ENCODE assay signal across 18 cellular contexts in the genomic region with DNA sequence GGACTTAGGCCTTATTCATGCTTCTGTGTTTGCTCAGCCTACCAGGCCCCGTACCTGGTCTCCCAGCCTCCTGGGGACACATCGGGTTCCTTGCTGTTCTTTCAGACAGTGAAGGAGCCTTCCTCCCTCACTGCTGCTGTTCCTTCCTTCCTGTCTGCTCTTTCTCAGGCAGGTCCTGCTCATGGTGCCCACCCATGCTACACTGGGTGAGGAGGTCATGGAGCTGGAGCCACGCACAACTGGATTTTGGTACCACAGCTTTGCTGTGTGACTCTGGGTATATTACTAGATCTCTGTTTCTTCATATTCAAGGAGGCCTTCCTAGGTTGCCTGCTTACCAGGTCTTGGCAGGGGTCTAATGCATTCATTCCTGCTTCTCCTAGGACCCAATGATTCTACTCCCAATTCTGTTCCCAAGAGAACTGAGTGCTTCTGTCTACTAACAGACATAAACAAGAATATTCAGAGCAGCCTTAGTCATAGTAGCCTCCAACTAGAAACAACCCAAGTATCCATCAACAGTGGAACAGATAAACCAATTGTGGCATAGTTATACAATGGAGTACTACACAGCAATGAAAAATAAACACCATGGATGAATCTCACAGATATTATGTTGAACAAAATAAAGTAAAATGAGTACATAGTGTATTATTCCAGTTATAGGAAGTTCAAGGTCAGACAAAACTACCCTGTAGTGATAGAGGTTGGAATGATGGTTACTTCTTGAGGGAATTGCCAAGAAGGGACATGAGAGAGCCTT.
A peak's percentile ranks its signal among the peaks of the same experiment; 100 is the strongest.
DNase-seq lines count a peak whose midpoint lies in the region; ATAC-seq and TF ChIP-seq lines count a peak whose summit lies in the region.
"Had no signal": no experiment of that assay in that cellular context is flagged by ENCODE, and none has a peak within 500 bp of the region (broad histone marks: within the 10 kb centered on the region; RNA-seq: fewer than 3 reads in every experiment).

No MANE protein-coding gene starts in this region.

- H3K27me3 ChIP-seq in trophoblast cell (ENCODE audit: insufficient read depth, low read length) (no peaks in the 10 kb centered on the region), heart right ventricle (no peaks in the 10 kb centered on the region)

- no peak overlapping the region for H3K18ac ChIP-seq in trophoblast cell (ENCODE audit: low read length)

- no peak overlapping the region for H3K4ac ChIP-seq in trophoblast cell (ENCODE audit: low read depth, low read length)

- no peaks in the 10 kb centered on the region for H3K9me3 ChIP-seq in HEK293 (ENCODE audit: control insufficient read depth, insufficient read depth, low read depth, low read length)
- no peaks in the 10 kb centered on the region for H3K9me3 ChIP-seq in trophoblast cell (ENCODE audit: insufficient read depth, low read depth, low read length)
- H3K9me3 ChIP-seq in heart right ventricle, result no peaks in the 10 kb centered on the region

- H3K4me1 ChIP-seq in HEK293 (ENCODE audit: control insufficient read depth, insufficient read depth, low read length) (no peaks in the 10 kb centered on the region), trophoblast cell (ENCODE audit: control insufficient read depth in 1 of 2, insufficient read depth in 2 of 2, low read length in 2 of 2) (peaks cover 9 to 11% of the 10 kb centered on the region in 2 experiments), heart right ventricle (peaks cover 0 to 40% (median 16%) of the 10 kb centered on the region in 9 donors)

- no peak overlapping the region for H3K23ac ChIP-seq in trophoblast cell (ENCODE audit: low read length)

- H2AK5ac ChIP-seq in trophoblast cell (ENCODE audit: low read length), result no peak overlapping the region

- no peak overlapping the region for H2BK120ac ChIP-seq in trophoblast cell (ENCODE audit: insufficient read depth, low read length, poor library complexity)

- no peak overlapping the region for H4K12ac ChIP-seq in trophoblast cell (ENCODE audit: low read depth, low read length)

- no peak overlapping the region for H3K9ac ChIP-seq in trophoblast cell (ENCODE audit: low read length)
- H3K9ac ChIP-seq: KMS-11 had no signal

- CTCF ChIA-PET in HEK293 (lab: Yijun Ruan, JAX), result no interaction called here

- DNase-seq in endothelial cell (ENCODE audit: low spot score) (no peak), trophoblast cell (no peak), GOT3 (lab: John Stamatoyannopoulos, UW) (no peak), ACHN (no peak), heart right ventricle (no peak)
- DNase-seq: COR-L47, MV-4-11, NCI-H187, NCI-H2107, NCI-H510A, NCI-H748 treated with DMSO at 0.1 percent for 48 hours, SHP77 treated with DMSO at 0.1 percent for 48 hours had no signal

- H3K14ac ChIP-seq in trophoblast cell (ENCODE audit: low read length), result no peak overlapping the region

- WGBS in trophoblast cell (ENCODE audit: extremely low coverage, insufficient coverage, insufficient read length), result no CpG with 5 or more reads among the region's 3 CpGs
- 93 to 96% methylated on average over 3 of the region's 3 CpGs for WGBS in heart right ventricle, 2 donors

- H3K4me3 Mint-ChIP-seq in activated T-helper 17 cell treated with anti-CD3 and anti-CD28 coated beads, Interleukin-2, amount 50 U/mL, for 72 hours, result no peak overlapping the region
- peak overlapping the region; percentile 45 for H3K4me3 Mint-ChIP-seq in endothelial cell (ENCODE audit: unreplicated experiment)

- POLR2A ChIA-PET in HEK293 (lab: Yijun Ruan, JAX), result interaction anchor here (0.9 kb wide), 1 partner anchor 155 kb away, joined by 4 read pairs; no protein-coding TSS in a partner anchor

- no peak overlapping the region for H3K4me2 ChIP-seq in trophoblast cell (ENCODE audit: low read length)
- H3K4me2 ChIP-seq: KMS-11 had no signal

- H4K91ac ChIP-seq in trophoblast cell (ENCODE audit: low read depth, low read length), result no peak overlapping the region

- peaks cover 3% of the 10 kb centered on the region for H3K79me1 ChIP-seq in trophoblast cell (ENCODE audit: low read length)

- peaks cover 10% of the 10 kb centered on the region for H3K79me2 ChIP-seq in trophoblast cell (ENCODE audit: control insufficient read depth, insufficient read depth, low read length, poor library complexity)

- H2BK5ac ChIP-seq in trophoblast cell (ENCODE audit: low read depth, low read length, poor library complexity), result no peak overlapping the region

- no peaks in the 10 kb centered on the region for H3K27me3 Mint-ChIP-seq in activated T-helper 17 cell treated with anti-CD3 and anti-CD28 coated beads, Interleukin-2, amount 50 U/mL, for 72 hours
- H3K27me3 Mint-ChIP-seq in endothelial cell (ENCODE audit: unreplicated experiment), result peaks cover 4% of the 10 kb centered on the region

- ATAC-seq in activated T-helper 17 cell treated with anti-CD3 and anti-CD28 coated beads, Interleukin-2, amount 50 U/mL, for 72 hours (replicated peaks), result no peak
- ATAC-seq in GM19023 (IDR thresholded peaks at IDR 0.05; ENCODE audit: unreplicated experiment) (no peak), heart right ventricle (no peak)
- ATAC-seq: HCT116, SK-N-SH treated with all-trans-retinoic acid at 6 μM for 48 hours had no signal

- no peak overlapping the region for H4K8ac ChIP-seq in trophoblast cell (ENCODE audit: low read depth, low read length)

- H3K36me3 ChIP-seq in HEK293 (ENCODE audit: control insufficient read depth in 2 of 2, insufficient read depth in 1 of 2, low read length in 2 of 2), result no peaks in the 10 kb centered on the region
- H3K36me3 ChIP-seq in trophoblast cell (ENCODE audit: control insufficient read depth in 1 of 2, insufficient read depth in 2 of 2, low read length in 2 of 2), result peaks cover 0 to 5% of the 10 kb centered on the region in 2 experiments
- peaks cover 0 to 6% (median 0%) of the 10 kb centered on the region in 9 donors for H3K36me3 ChIP-seq in heart right ventricle

- H3K27ac ChIP-seq in HEK293 (ENCODE audit: extremely low read depth, low read depth, low read length), result no peak overlapping the region
- H3K27ac ChIP-seq in trophoblast cell (ENCODE audit: low read depth, low read length), result no peak overlapping the region
- H3K27ac ChIP-seq in heart right ventricle, result no peak overlapping the region
- H3K27ac ChIP-seq: KMS-11 had no signal

- no peaks in the 10 kb centered on the region for H3K36me3 Mint-ChIP-seq in activated T-helper 17 cell treated with anti-CD3 and anti-CD28 coated beads, Interleukin-2, amount 50 U/mL, for 72 hours (ENCODE audit: low read depth)
- H3K36me3 Mint-ChIP-seq in endothelial cell (ENCODE audit: low read depth, unreplicated experiment), result peaks cover 12% of the 10 kb centered on the region

- H2BK12ac ChIP-seq in trophoblast cell (ENCODE audit: low read length), result no peak overlapping the region

- intact Hi-C loops in heart right ventricle (cut with DNase I), result loop anchor here in 1 of 10 donors (5.0 kb wide), 1 partner anchor 159 kb away; no protein-coding TSS in a partner anchor

- TF ChIP-seq CTCF in HEK293 (tag by site-specific recombination; IDR thresholded peaks at IDR 0.05) (no peak), endothelial cell (IDR thresholded peaks at IDR 0.05; ENCODE audit: unreplicated experiment) (no peak), heart right ventricle (IDR thresholded peaks at IDR 0.05) (no peak)

- peak overlapping the region; percentile 47 for H3K27ac Mint-ChIP-seq in activated T-helper 17 cell treated with anti-CD3 and anti-CD28 coated beads, Interleukin-2, amount 50 U/mL, for 72 hours
- H3K27ac Mint-ChIP-seq in endothelial cell (ENCODE audit: unreplicated experiment), result peak overlapping the region; percentile 74

- H3K9me3 Mint-ChIP-seq in activated T-helper 17 cell treated with anti-CD3 and anti-CD28 coated beads, Interleukin-2, amount 50 U/mL, for 72 hours, result no peaks in the 10 kb centered on the region
- no peaks in the 10 kb centered on the region for H3K9me3 Mint-ChIP-seq in endothelial cell (ENCODE audit: unreplicated experiment)

- H3K4me1 Mint-ChIP-seq in activated T-helper 17 cell treated with anti-CD3 and anti-CD28 coated beads, Interleukin-2, amount 50 U/mL, for 72 hours, result peaks cover 31% of the 10 kb centered on the region
- H3K4me1 Mint-ChIP-seq in endothelial cell (ENCODE audit: unreplicated experiment), result peaks cover 19% of the 10 kb centered on the region

- H2AFZ ChIP-seq in trophoblast cell (ENCODE audit: insufficient read depth, low read length, poor library complexity), result no peak overlapping the region

- H3K4me3 ChIP-seq in HEK293 (ENCODE audit: low read depth, low read length), result no peak overlapping the region
- peak overlapping the region; percentile 31 for H3K4me3 ChIP-seq in trophoblast cell (ENCODE audit: low read depth, low read length)
- no peak overlapping the region for H3K4me3 ChIP-seq in heart right ventricle

- in situ Hi-C loops in ACHN (cut with HindIII; ENCODE audit: low pct_ligation_motif_present, low pct_unique_long_range_greater_than_20kb, low sequenced_read_pairs), result no loop called here

TF ChIP-seq in HEK293, 187 proteins besides CTCF, POLR2A, EP300 and RAD21:
- no peak for TF ChIP-seq ZNF626 (tag by site-specific recombination; IDR thresholded peaks at IDR 0.05)
- TF ChIP-seq ZBTB17 (tag by site-specific recombination; IDR thresholded peaks at IDR 0.05), result no peak
- TF ChIP-seq ZNF302 (tag by site-specific recombination; IDR thresholded peaks at IDR 0.05; ENCODE audit: low read depth), result no peak
- TF ChIP-seq ZNF146 (tag by site-specific recombination; IDR thresholded peaks at IDR 0.05), result peak; percentile 86
- no peak for TF ChIP-seq ZSCAN16 (tag by site-specific recombination; IDR thresholded peaks at IDR 0.05)
TF ChIP-seq in HEK293: peak in this region for 1.
